In genomic region chr19:19155495-19156219, GRCh38 we compare ENCODE assay signal across 1 cellular context.
TF ChIP-seq lines count a peak whose summit lies in the region.

No MANE protein-coding gene starts in this region.

TF ChIP-seq in SK-N-SH, 30 proteins besides CTCF, POLR2A, EP300 and RAD21 (continued from another document):
- no peak for TF ChIP-seq IRF3 (IDR thresholded peaks at IDR 0.05; ENCODE audit: low read depth, low read length)
- no peak for TF ChIP-seq MAX (IDR thresholded peaks at IDR 0.05; ENCODE audit: low read depth)
- no peak for TF ChIP-seq USF1 (IDR thresholded peaks at IDR 0.05; ENCODE audit: borderline replicate concordance, low read depth)
- no peak for TF ChIP-seq NFIC (IDR thresholded peaks at IDR 0.05; ENCODE audit: borderline replicate concordance)
- no peak for TF ChIP-seq POLR2AphosphoS5 (IDR thresholded peaks at IDR 0.05; ENCODE audit: low read depth, low read length)
- no peak for TF ChIP-seq FOXJ3 (CRISPR knock-in tag; IDR thresholded peaks at IDR 0.05)
TF ChIP-seq in SK-N-SH: peak in this region for 0.
